ENCODE assay signal across 1 cellular context in genomic region chr14:90256354-90257131, GRCh38.
TF ChIP-seq lines count a peak whose summit lies in the region.

Gene PSMC1 (plus strand): TSS chr14:90256553. CDS start chr14:90256598, 45 bp downstream.

TF ChIP-seq in HepG2, 621 proteins besides CTCF, POLR2A, EP300 and RAD21 (continued from another document and continues in another):
- TF ChIP-seq ZBTB14 (CRISPR knock-in tag; IDR thresholded peaks at IDR 0.05) (no peak), ZMYM4 (CRISPR knock-in tag; IDR thresholded peaks at IDR 0.05) (peak; percentile 97), ZBTB21 (CRISPR knock-in tag; IDR thresholded peaks at IDR 0.05) (peak; percentile 50), PHF8 (CRISPR knock-in tag; IDR thresholded peaks at IDR 0.05) (peak; percentile 98), TMF1 (CRISPR knock-in tag; IDR thresholded peaks at IDR 0.05; ENCODE audit: low read depth) (peak; percentile 37; the same call in 1 of the 2 replicates), KLF6 (CRISPR knock-in tag; IDR thresholded peaks at IDR 0.05) (peak; percentile 52; the same call in 1 of the 2 replicates), MIER2 (CRISPR knock-in tag; IDR thresholded peaks at IDR 0.05) (peak; percentile 76), KMT2B (CRISPR knock-in tag; IDR thresholded peaks at IDR 0.05) (peak; percentile 93), ZNF235 (CRISPR knock-in tag; IDR thresholded peaks at IDR 0.05; ENCODE audit: borderline replicate concordance) (no peak), HNRNPH1 (optimal IDR thresholded peaks at IDR 0.05; ENCODE audit: low read depth, low read length) (no peak), IRX3 (CRISPR knock-in tag; IDR thresholded peaks at IDR 0.05; ENCODE audit: borderline replicate concordance, low read depth) (0 out of 2 replicates have a peak, but pooled peaks have one; percentile 47), CENPT (CRISPR knock-in tag; IDR thresholded peaks at IDR 0.05; ENCODE audit: low read depth) (no peak), BRCA1 (CRISPR knock-in tag; IDR thresholded peaks at IDR 0.05) (no peak), ZFP91 (CRISPR knock-in tag; IDR thresholded peaks at IDR 0.05; ENCODE audit: borderline replicate concordance) (peak; percentile 71), ZNF674 (CRISPR knock-in tag; IDR thresholded peaks at IDR 0.05; ENCODE audit: low read depth) (no peak), ERF (CRISPR knock-in tag; IDR thresholded peaks at IDR 0.05) (peak; percentile 80), ZFP1 (CRISPR knock-in tag; IDR thresholded peaks at IDR 0.05) (no peak), HMGXB4 (CRISPR knock-in tag; IDR thresholded peaks at IDR 0.05; ENCODE audit: borderline replicate concordance in 1 of 2, low read depth in 1 of 2) (peak; percentile 57 to 83; a peak in 3 of 4 replicates), POGZ (CRISPR knock-in tag; IDR thresholded peaks at IDR 0.05) (peak; percentile 93), HNF4A (CRISPR knock-in tag; IDR thresholded peaks at IDR 0.05) (no peak), ZNF326 (CRISPR knock-in tag; IDR thresholded peaks at IDR 0.05; ENCODE audit: borderline replicate concordance) (no peak), ZNF816 (CRISPR knock-in tag; IDR thresholded peaks at IDR 0.05; ENCODE audit: borderline replicate concordance) (no peak), ZBTB7A (CRISPR knock-in tag; IDR thresholded peaks at IDR 0.05) (peak; percentile 60; the same call in 1 of the 2 replicates), ZFY (CRISPR knock-in tag; IDR thresholded peaks at IDR 0.05) (peak; percentile 95), MED13 (CRISPR knock-in tag; IDR thresholded peaks at IDR 0.05) (no peak), ETV6 (CRISPR knock-in tag; conservative IDR thresholded peaks at IDR 0.05) (0 out of 2 replicates have a peak, but pooled peaks have one; percentile 29), ZNF484 (CRISPR knock-in tag; IDR thresholded peaks at IDR 0.05; ENCODE audit: borderline replicate concordance, low read depth) (no peak), SRY (CRISPR knock-in tag; IDR thresholded peaks at IDR 0.05) (no peak), ZNF614 (CRISPR knock-in tag; IDR thresholded peaks at IDR 0.05; ENCODE audit: borderline replicate concordance) (0 out of 2 replicates have a peak, but pooled peaks have one; percentile 61), PBX3 (CRISPR knock-in tag; IDR thresholded peaks at IDR 0.05; ENCODE audit: borderline replicate concordance) (no peak), MBD4 (IDR thresholded peaks at IDR 0.05; ENCODE audit: borderline replicate concordance, low read length) (no peak), PCBP1 (IDR thresholded peaks at IDR 0.05; ENCODE audit: borderline replicate concordance, low read depth, low read length) (no peak), ZNF30 (CRISPR knock-in tag; IDR thresholded peaks at IDR 0.05) (no peak), WIZ (CRISPR knock-in tag; IDR thresholded peaks at IDR 0.05) (peak; percentile 93), ATF7-NPFF (CRISPR knock-in tag; IDR thresholded peaks at IDR 0.05; ENCODE audit: low read depth) (no peak), SRSF1 (optimal IDR thresholded peaks at IDR 0.05; ENCODE audit: low read depth, low read length) (peak; percentile 52), HIVEP1 (CRISPR knock-in tag; IDR thresholded peaks at IDR 0.05) (peak; percentile 56), HOXA9 (CRISPR knock-in tag; IDR thresholded peaks at IDR 0.05; ENCODE audit: borderline replicate concordance) (no peak), CBX5 (CRISPR knock-in tag; IDR thresholded peaks at IDR 0.05; ENCODE audit: borderline replicate concordance) (peak; percentile 88), NFRKB (IDR thresholded peaks at IDR 0.05) (no peak), ZNF660 (CRISPR knock-in tag; IDR thresholded peaks at IDR 0.05; ENCODE audit: borderline replicate concordance, low read depth) (no peak), ZFX (CRISPR knock-in tag; IDR thresholded peaks at IDR 0.05; ENCODE audit: low read depth) (peak; percentile 89), KDM5A (IDR thresholded peaks at IDR 0.05; ENCODE audit: borderline replicate concordance, low read length) (peak; percentile 90), DRAP1 (CRISPR knock-in tag; IDR thresholded peaks at IDR 0.05) (peak; percentile 71), PHF21A (CRISPR knock-in tag; IDR thresholded peaks at IDR 0.05) (no peak), NR2F2 (IDR thresholded peaks at IDR 0.05; ENCODE audit: borderline replicate concordance, low read depth) (no peak), IRF9 (CRISPR knock-in tag; IDR thresholded peaks at IDR 0.05; ENCODE audit: borderline replicate concordance) (peak; percentile 90), MAFF (IDR thresholded peaks at IDR 0.05; ENCODE audit: low read depth, low read length) (no peak), ESRRA (CRISPR knock-in tag; IDR thresholded peaks at IDR 0.05; ENCODE audit: low read depth) (no peak), KLF9 (CRISPR knock-in tag; IDR thresholded peaks at IDR 0.05; ENCODE audit: low read depth) (no peak), ZNF652 (CRISPR knock-in tag; IDR thresholded peaks at IDR 0.05; ENCODE audit: borderline replicate concordance, low read depth) (0 out of 2 replicates have a peak, but pooled peaks have one; percentile 30), NCOR1 (IDR thresholded peaks at IDR 0.05; ENCODE audit: borderline replicate concordance, low read length) (no peak), KLF16 (CRISPR knock-in tag; IDR thresholded peaks at IDR 0.05) (peak in 1 of 2 experiments; percentile 84; a peak in 2 of 4 replicates), GABPB1 (CRISPR knock-in tag; IDR thresholded peaks at IDR 0.05) (peak; percentile 98)
- TF ChIP-seq, protein P1, sequence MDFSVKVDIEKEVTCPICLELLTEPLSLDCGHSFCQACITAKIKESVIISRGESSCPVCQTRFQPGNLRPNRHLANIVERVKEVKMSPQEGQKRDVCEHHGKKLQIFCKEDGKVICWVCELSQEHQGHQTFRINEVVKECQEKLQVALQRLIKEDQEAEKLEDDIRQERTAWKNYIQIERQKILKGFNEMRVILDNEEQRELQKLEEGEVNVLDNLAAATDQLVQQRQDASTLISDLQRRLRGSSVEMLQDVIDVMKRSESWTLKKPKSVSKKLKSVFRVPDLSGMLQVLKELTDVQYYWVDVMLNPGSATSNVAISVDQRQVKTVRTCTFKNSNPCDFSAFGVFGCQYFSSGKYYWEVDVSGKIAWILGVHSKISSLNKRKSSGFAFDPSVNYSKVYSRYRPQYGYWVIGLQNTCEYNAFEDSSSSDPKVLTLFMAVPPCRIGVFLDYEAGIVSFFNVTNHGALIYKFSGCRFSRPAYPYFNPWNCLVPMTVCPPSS (IDR thresholded peaks at IDR 0.05): no peak
- TF ChIP-seq, protein P2, sequence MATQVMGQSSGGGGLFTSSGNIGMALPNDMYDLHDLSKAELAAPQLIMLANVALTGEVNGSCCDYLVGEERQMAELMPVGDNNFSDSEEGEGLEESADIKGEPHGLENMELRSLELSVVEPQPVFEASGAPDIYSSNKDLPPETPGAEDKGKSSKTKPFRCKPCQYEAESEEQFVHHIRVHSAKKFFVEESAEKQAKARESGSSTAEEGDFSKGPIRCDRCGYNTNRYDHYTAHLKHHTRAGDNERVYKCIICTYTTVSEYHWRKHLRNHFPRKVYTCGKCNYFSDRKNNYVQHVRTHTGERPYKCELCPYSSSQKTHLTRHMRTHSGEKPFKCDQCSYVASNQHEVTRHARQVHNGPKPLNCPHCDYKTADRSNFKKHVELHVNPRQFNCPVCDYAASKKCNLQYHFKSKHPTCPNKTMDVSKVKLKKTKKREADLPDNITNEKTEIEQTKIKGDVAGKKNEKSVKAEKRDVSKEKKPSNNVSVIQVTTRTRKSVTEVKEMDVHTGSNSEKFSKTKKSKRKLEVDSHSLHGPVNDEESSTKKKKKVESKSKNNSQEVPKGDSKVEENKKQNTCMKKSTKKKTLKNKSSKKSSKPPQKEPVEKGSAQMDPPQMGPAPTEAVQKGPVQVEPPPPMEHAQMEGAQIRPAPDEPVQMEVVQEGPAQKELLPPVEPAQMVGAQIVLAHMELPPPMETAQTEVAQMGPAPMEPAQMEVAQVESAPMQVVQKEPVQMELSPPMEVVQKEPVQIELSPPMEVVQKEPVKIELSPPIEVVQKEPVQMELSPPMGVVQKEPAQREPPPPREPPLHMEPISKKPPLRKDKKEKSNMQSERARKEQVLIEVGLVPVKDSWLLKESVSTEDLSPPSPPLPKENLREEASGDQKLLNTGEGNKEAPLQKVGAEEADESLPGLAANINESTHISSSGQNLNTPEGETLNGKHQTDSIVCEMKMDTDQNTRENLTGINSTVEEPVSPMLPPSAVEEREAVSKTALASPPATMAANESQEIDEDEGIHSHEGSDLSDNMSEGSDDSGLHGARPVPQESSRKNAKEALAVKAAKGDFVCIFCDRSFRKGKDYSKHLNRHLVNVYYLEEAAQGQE (IDR thresholded peaks at IDR 0.05; ENCODE audit: borderline replicate concordance in 1 of 2, low read depth in 1 of 2, low read length in 2 of 2): peak in 1 of 2 experiments; percentile 33; a peak in 1 of 4 replicates
- TF ChIP-seq, protein P3, sequence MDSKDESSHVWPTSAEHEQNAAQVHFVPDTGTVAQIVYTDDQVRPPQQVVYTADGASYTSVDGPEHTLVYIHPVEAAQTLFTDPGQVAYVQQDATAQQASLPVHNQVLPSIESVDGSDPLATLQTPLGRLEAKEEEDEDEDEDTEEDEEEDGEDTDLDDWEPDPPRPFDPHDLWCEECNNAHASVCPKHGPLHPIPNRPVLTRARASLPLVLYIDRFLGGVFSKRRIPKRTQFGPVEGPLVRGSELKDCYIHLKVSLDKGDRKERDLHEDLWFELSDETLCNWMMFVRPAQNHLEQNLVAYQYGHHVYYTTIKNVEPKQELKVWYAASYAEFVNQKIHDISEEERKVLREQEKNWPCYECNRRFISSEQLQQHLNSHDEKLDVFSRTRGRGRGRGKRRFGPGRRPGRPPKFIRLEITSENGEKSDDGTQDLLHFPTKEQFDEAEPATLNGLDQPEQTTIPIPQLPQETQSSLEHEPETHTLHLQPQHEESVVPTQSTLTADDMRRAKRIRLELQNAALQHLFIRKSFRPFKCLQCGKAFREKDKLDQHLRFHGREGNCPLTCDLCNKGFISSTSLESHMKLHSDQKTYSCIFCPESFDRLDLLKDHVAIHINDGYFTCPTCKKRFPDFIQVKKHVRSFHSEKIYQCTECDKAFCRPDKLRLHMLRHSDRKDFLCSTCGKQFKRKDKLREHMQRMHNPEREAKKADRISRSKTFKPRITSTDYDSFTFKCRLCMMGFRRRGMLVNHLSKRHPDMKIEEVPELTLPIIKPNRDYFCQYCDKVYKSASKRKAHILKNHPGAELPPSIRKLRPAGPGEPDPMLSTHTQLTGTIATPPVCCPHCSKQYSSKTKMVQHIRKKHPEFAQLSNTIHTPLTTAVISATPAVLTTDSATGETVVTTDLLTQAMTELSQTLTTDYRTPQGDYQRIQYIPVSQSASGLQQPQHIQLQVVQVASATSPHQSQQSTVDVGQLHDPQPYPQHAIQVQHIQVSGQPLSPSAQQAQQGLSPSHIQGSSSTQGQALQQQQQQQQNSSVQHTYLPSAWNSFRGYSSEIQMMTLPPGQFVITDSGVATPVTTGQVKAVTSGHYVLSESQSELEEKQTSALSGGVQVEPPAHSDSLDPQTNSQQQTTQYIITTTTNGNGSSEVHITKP (CRISPR knock-in tag; IDR thresholded peaks at IDR 0.05; ENCODE audit: low read depth): no peak
